Comparison of ENCODE assay signal across 2 cellular contexts in the genomic region with DNA sequence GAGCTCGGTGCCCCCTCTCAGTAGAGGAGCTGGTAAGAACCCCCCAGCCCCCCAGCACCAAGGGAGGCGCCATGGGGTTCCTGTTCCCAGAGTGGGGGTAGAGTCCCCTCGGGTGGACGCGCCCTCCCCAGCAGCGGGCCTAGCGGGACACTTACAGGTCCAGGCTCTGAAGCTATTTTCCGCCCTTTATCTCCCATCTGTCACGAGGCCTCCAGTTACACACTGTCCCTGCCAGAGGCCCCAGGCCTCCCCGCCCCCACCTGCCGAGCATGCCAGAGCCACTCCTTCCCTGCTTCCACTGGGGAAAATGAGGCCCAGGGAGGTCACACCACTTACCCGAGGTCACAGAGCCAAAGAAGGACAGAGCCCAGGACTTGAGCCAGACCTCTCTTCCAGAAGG.
TF ChIP-seq lines count a peak whose summit lies in the region.

No MANE protein-coding gene starts in this region.

TF ChIP-seq in SK-N-SH, 30 proteins besides CTCF, POLR2A, EP300 and RAD21:
- TF ChIP-seq MAX (IDR thresholded peaks at IDR 0.05; ENCODE audit: low read depth) (no peak), RCOR1 (IDR thresholded peaks at IDR 0.05; ENCODE audit: low read length) (no peak), MXI1 (IDR thresholded peaks at IDR 0.05; ENCODE audit: low read depth, low read length) (no peak), GATA2 (CRISPR knock-in tag; IDR thresholded peaks at IDR 0.05) (peak; percentile 59; the same call in 1 of the 2 replicates), SMC3 (IDR thresholded peaks at IDR 0.05; ENCODE audit: low read depth, low read length) (no peak), ELF1 (IDR thresholded peaks at IDR 0.05) (no peak)

TF ChIP-seq in SK-N-SH treated with all-trans-retinoic acid at 6 μM for 48 hours, 23 proteins besides CTCF, POLR2A, EP300 and RAD21:
- TF ChIP-seq ZNF565 (CRISPR knock-in tag; conservative IDR thresholded peaks at IDR 0.05; ENCODE audit: low read depth) (no peak), CSRNP3 (CRISPR knock-in tag; IDR thresholded peaks at IDR 0.05) (no peak), TSHZ2 (CRISPR knock-in tag; IDR thresholded peaks at IDR 0.05) (no peak), ESRRG (CRISPR knock-in tag; IDR thresholded peaks at IDR 0.05) (no peak), PPARA (CRISPR knock-in tag; IDR thresholded peaks at IDR 0.05; ENCODE audit: borderline replicate concordance) (no peak), ZC3H10 (CRISPR knock-in tag; IDR thresholded peaks at IDR 0.05) (no peak), ZNF70 (CRISPR knock-in tag; IDR thresholded peaks at IDR 0.05) (no peak), BACH2 (CRISPR knock-in tag; IDR thresholded peaks at IDR 0.05; ENCODE audit: borderline replicate concordance) (no peak), TCF4 (CRISPR knock-in tag; IDR thresholded peaks at IDR 0.05; ENCODE audit: borderline replicate concordance) (no peak), ZNF8 (CRISPR knock-in tag; IDR thresholded peaks at IDR 0.05) (no peak), TOX (CRISPR knock-in tag; IDR thresholded peaks at IDR 0.05; ENCODE audit: borderline replicate concordance) (no peak), ZFP30 (CRISPR knock-in tag; IDR thresholded peaks at IDR 0.05) (no peak), GLIS3 (CRISPR knock-in tag; IDR thresholded peaks at IDR 0.05) (no peak), CSDC2 (CRISPR knock-in tag; IDR thresholded peaks at IDR 0.05) (no peak), SNAI2 (CRISPR knock-in tag; IDR thresholded peaks at IDR 0.05) (no peak)
